In genomic region chr2:226524381-226524843, GRCh38 we compare ENCODE assay signal across 13 cellular contexts.
DNase-seq lines count a peak whose midpoint lies in the region; ATAC-seq, FAIRE-seq and TF ChIP-seq lines count a peak whose summit lies in the region.
"Had no signal": no experiment of that assay in that cellular context is flagged by ENCODE, and none has a peak within 500 bp of the region (broad histone marks: within the 10 kb centered on the region; RNA-seq: fewer than 3 reads in every experiment).

No MANE protein-coding gene starts in this region.

- H3K27me3 ChIP-seq in bronchial epithelial cell (ENCODE audit: control insufficient read depth, insufficient read depth, low read length) (no peaks in the 10 kb centered on the region), prostate gland (replicated peaks; ENCODE audit: insufficient read depth) (no peaks in the 10 kb centered on the region)
- H3K27me3 ChIP-seq: BLaER1, vagina had no signal

- 89% methylated on average over 2 of the region's 2 CpGs for WGBS in prostate gland

- FAIRE-seq in bronchial epithelial cell (lab: Jason Lieb, UNC): peak; percentile 40

- DNase-seq in A172 (ENCODE audit: low spot score) (peak; percentile 27), bronchial epithelial cell (ENCODE audit: low read depth) (peak; percentile 57), left lobe of liver (ENCODE audit: low spot score) (peak; percentile 46), mesenteric fat pad (ENCODE audit: low spot score) (no peak), NK-92 (lab: John Stamatoyannopoulos, UW; ENCODE audit: unreplicated experiment) (no peak), prostate gland (ENCODE audit: low spot score) (no peak)
- DNase-seq: activated CD8-positive, alpha-beta T cell treated with anti-CD3 and anti-CD28 coated beads for 36 hours; erythroblast; T-helper 2 cell had no signal

- no peak overlapping the region for H3K27ac ChIP-seq in HEK293 (ENCODE audit: extremely low read depth, low read depth, low read length)
- H3K27ac ChIP-seq in prostate gland: no peak overlapping the region
- H3K27ac ChIP-seq: BLaER1, vagina had no signal

- ATAC-seq in left lobe of liver (peak; percentile 91), HG02571 (IDR thresholded peaks at IDR 0.05; ENCODE audit: unreplicated experiment) (no peak)
- ATAC-seq: activated CD8-positive, alpha-beta T cell treated with anti-CD3 and anti-CD28 coated beads for 36 hours had no signal

- H3K4me1 ChIP-seq in HEK293 (ENCODE audit: control insufficient read depth, insufficient read depth, low read length) (no peaks in the 10 kb centered on the region), prostate gland (replicated peaks) (no peaks in the 10 kb centered on the region)
- H3K4me1 ChIP-seq: BLaER1, vagina had no signal

- TF ChIP-seq CTCF in HEK293 (tag by site-specific recombination; IDR thresholded peaks at IDR 0.05) (no peak), bronchial epithelial cell (IDR thresholded peaks at IDR 0.05; ENCODE audit: insufficient read depth, low read length, severe bottlenecking) (no peak), prostate gland (IDR thresholded peaks at IDR 0.05) (no peak)

- intact Hi-C loops in prostate gland (cut with DNase I): no loop called here

- no peak overlapping the region for H3K4me3 ChIP-seq in HEK293 (ENCODE audit: low read depth, low read length)
- no peak overlapping the region for H3K4me3 ChIP-seq in bronchial epithelial cell (ENCODE audit: low read depth, low read length)
- H3K4me3 ChIP-seq in prostate gland: no peak overlapping the region
- H3K4me3 ChIP-seq: BLaER1, vagina had no signal

- no peaks in the 10 kb centered on the region for H3K36me3 ChIP-seq in HEK293 (ENCODE audit: control insufficient read depth in 2 of 2, insufficient read depth in 1 of 2, low read length in 2 of 2)
- H3K36me3 ChIP-seq in bronchial epithelial cell (ENCODE audit: control insufficient read depth, insufficient read depth, low read length): no peaks in the 10 kb centered on the region
- no peaks in the 10 kb centered on the region for H3K36me3 ChIP-seq in prostate gland
- H3K36me3 ChIP-seq: BLaER1, vagina had no signal

- CTCF ChIA-PET in HEK293 (lab: Yijun Ruan, JAX): no interaction called here

- no peaks in the 10 kb centered on the region for H3K9me3 ChIP-seq in HEK293 (ENCODE audit: control insufficient read depth, insufficient read depth, low read depth, low read length)
- no peaks in the 10 kb centered on the region for H3K9me3 ChIP-seq in prostate gland
- H3K9me3 ChIP-seq: vagina had no signal

- POLR2A ChIA-PET in HEK293 (lab: Yijun Ruan, JAX): no interaction called here

- TF ChIP-seq POLR2A in prostate gland (IDR thresholded peaks at IDR 0.05): no peak

TF ChIP-seq in HEK293, 187 proteins besides CTCF, POLR2A, EP300 and RAD21 (continues in another document):
- TF ChIP-seq KLF7 (tag by site-specific recombination; IDR thresholded peaks at IDR 0.05; ENCODE audit: borderline replicate concordance) (no peak), ZNF121 (tag by site-specific recombination; IDR thresholded peaks at IDR 0.05) (no peak), ZNF416 (tag by site-specific recombination; IDR thresholded peaks at IDR 0.05) (no peak), ZNF768 (tag by site-specific recombination; IDR thresholded peaks at IDR 0.05) (no peak), REST (tag by site-specific recombination; IDR thresholded peaks at IDR 0.05) (no peak), ZNF394 (tag by site-specific recombination; IDR thresholded peaks at IDR 0.05; ENCODE audit: borderline replicate concordance) (no peak), ELK4 (IDR thresholded peaks at IDR 0.05; ENCODE audit: borderline replicate concordance, low read depth, low read length) (no peak), TRIM28 (IDR thresholded peaks at IDR 0.05; ENCODE audit: borderline replicate concordance, low read length) (no peak), BCL11B (tag by site-specific recombination; IDR thresholded peaks at IDR 0.05; ENCODE audit: low read depth) (no peak), ZNF362 (tag by site-specific recombination; IDR thresholded peaks at IDR 0.05) (no peak), ZNF366 (tag by site-specific recombination; conservative IDR thresholded peaks at IDR 0.05) (peak; percentile 49; the same call in 1 of the 2 replicates), ZNF529 (tag by site-specific recombination; IDR thresholded peaks at IDR 0.05; ENCODE audit: insufficient replicate concordance) (no peak), ZNF292 (tag by site-specific recombination; IDR thresholded peaks at IDR 0.05; ENCODE audit: borderline replicate concordance, low read depth) (no peak), ZNF558 (tag by site-specific recombination; IDR thresholded peaks at IDR 0.05) (no peak), ZFHX2 (tag by site-specific recombination; conservative IDR thresholded peaks at IDR 0.05) (no peak), ZNF660 (tag by site-specific recombination; IDR thresholded peaks at IDR 0.05) (no peak), ZNF148 (tag by site-specific recombination; IDR thresholded peaks at IDR 0.05; ENCODE audit: borderline replicate concordance) (no peak), ATF2 (tag by site-specific recombination; IDR thresholded peaks at IDR 0.05; ENCODE audit: low read depth) (peak; percentile 67)

Comparison
In these comparisons a context has a peak if more than half of its experiments do, and no peak if none do; other contexts are left out.
1. DNase-seq: peak in A172 (single experiment), bronchial epithelial cell (single experiment) and left lobe of liver (single experiment); none in mesenteric fat pad (single experiment), NK-92 (single experiment) and prostate gland (single experiment).